In genomic region chr14:23302290-23303225, GRCh38 we compare ENCODE assay signal across 8 cellular contexts. TPM values are rescaled to one million over a fixed set of nuclear protein-coding genes. Genes with fewer than 3 reads are reported as not detected.
DNase-seq lines count a peak whose midpoint lies in the region; ATAC-seq and TF ChIP-seq lines count a peak whose summit lies in the region.

A gene with protein sequence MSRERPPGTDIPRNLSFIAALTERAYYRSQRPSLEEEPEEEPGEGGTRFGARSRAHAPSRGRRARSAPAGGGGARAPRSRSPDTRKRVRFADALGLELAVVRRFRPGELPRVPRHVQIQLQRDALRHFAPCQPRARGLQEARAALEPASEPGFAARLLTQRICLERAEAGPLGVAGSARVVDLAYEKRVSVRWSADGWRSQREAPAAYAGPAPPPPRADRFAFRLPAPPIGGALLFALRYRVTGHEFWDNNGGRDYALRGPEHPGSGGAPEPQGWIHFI (minus strand): TSS chr14:23302859. CDS start chr14:23302576, 283 bp downstream.

- WGBS in thymus: 2% methylated on average over 81 of the region's 81 CpGs

- peak; percentile 87 for DNase-seq in DMS79 treated with DMSO at 0.1 percent for 48 hours (lab: John Stamatoyannopoulos, UW)
- peak; percentile 61 for DNase-seq in LoVo (ENCODE audit: low spot score)
- DNase-seq in SHP77 treated with DMSO at 0.1 percent for 48 hours (lab: John Stamatoyannopoulos, UW): peak; percentile 72
- peak; percentile 77 for DNase-seq in activated gamma-delta T cell treated with anti-CD3 and anti-CD28 coated beads, Interleukin-2, amount 50 U/mL, for 16 hours (ENCODE audit: low read depth)
- peak; percentile 81 for DNase-seq in glutamatergic neuron
- DNase-seq in osteocyte (ENCODE audit: extremely low spot score, unreplicated experiment): no peak

- peak within 1 kb of the TSS; percentile 98 for H3K4me3 Mint-ChIP-seq in glutamatergic neuron (ENCODE audit: unreplicated experiment)
- peak within 1 kb of the TSS; percentile 94 for H3K4me3 Mint-ChIP-seq in osteocyte (ENCODE audit: unreplicated experiment)

- H3K36me3 ChIP-seq in thymus (ENCODE audit: control insufficient read depth, insufficient read depth): peaks cover 9% of the 10 kb centered on the region

- TF ChIP-seq CTCF in glutamatergic neuron (IDR thresholded peaks at IDR 0.05; ENCODE audit: partially characterized antibody, unreplicated experiment): no peak
- no peak for TF ChIP-seq CTCF in osteocyte (IDR thresholded peaks at IDR 0.05)

- peak within 1 kb of the TSS; percentile 67 for H3K4me3 ChIP-seq in thymus (ENCODE audit: low read length)

- H3K4me1 Mint-ChIP-seq in glutamatergic neuron (ENCODE audit: low read depth, unreplicated experiment) (peaks cover 7% of the 10 kb centered on the region), osteocyte (ENCODE audit: unreplicated experiment) (peaks cover 36% of the 10 kb centered on the region)

- H3K36me3 Mint-ChIP-seq in glutamatergic neuron (ENCODE audit: unreplicated experiment): no peaks in the 10 kb centered on the region
- H3K36me3 Mint-ChIP-seq in osteocyte (ENCODE audit: unreplicated experiment): no peaks in the 10 kb centered on the region

- peak; percentile 28 for ATAC-seq in GM21786 (IDR thresholded peaks at IDR 0.05; ENCODE audit: unreplicated experiment)

- H3K9me3 ChIP-seq in thymus (ENCODE audit: control insufficient read depth): peaks cover 1% of the 10 kb centered on the region

- peaks cover 14% of the 10 kb centered on the region for H3K4me1 ChIP-seq in thymus (ENCODE audit: control insufficient read depth, insufficient read depth, low read length)

- H3K27ac Mint-ChIP-seq in glutamatergic neuron (ENCODE audit: unreplicated experiment) (peak within 1 kb of the TSS; percentile 98), osteocyte (ENCODE audit: unreplicated experiment) (peak within 1 kb of the TSS; percentile 98)

- H3K27me3 Mint-ChIP-seq in glutamatergic neuron (ENCODE audit: unreplicated experiment) (peaks cover 18% of the 10 kb centered on the region), osteocyte (ENCODE audit: unreplicated experiment) (no peaks in the 10 kb centered on the region)

- peak within 1 kb of the TSS; percentile 98 for H3K27ac ChIP-seq in thymus (ENCODE audit: low read depth)

- no peaks in the 10 kb centered on the region for H3K27me3 ChIP-seq in thymus (ENCODE audit: control insufficient read depth, insufficient read depth)

- H3K9me3 Mint-ChIP-seq in glutamatergic neuron (ENCODE audit: unreplicated experiment) (peaks cover 20% of the 10 kb centered on the region), osteocyte (ENCODE audit: unreplicated experiment) (no peaks in the 10 kb centered on the region)

RNA-seq across cellular contexts. Expression of the gene that starts here (rescaled TPM):
- 10.8 TPM for total RNA-seq in glutamatergic neuron (ENCODE audit: unreplicated experiment)
- total RNA-seq in osteocyte: 15.3 and 19.2 TPM in 2 replicates
- 43.1 TPM for polyA plus RNA-seq in thymus
